Comparison of ENCODE assay signal across 16 cellular contexts in genomic region chr1:62493656-62494055, GRCh38. TPM values are rescaled to one million over a fixed set of nuclear protein-coding genes. Genes with fewer than 3 reads are reported as not detected.
DNase-seq lines count a peak whose midpoint lies in the region; ATAC-seq, FAIRE-seq and TF ChIP-seq lines count a peak whose summit lies in the region.
"Had no signal": no experiment of that assay in that cellular context is flagged by ENCODE, and none has a peak within 500 bp of the region (broad histone marks: within the 10 kb centered on the region; RNA-seq: fewer than 3 reads in every experiment).

No MANE protein-coding gene starts in this region.

- no peak overlapping the region for H3K9ac ChIP-seq in HCT116 (ENCODE audit: low read length)

- H4K20me1 ChIP-seq in HCT116 (ENCODE audit: insufficient read depth): no peaks in the 10 kb centered on the region

- no peaks in the 10 kb centered on the region for H3K9me2 ChIP-seq in HCT116 (ENCODE audit: insufficient read depth)

- intact Hi-C loops in HCT116 (cut with micrococcal nuclease): no loop called here

- TF ChIP-seq CTCF in A549 (IDR thresholded peaks at IDR 0.05) (no peak), HCT116 (IDR thresholded peaks at IDR 0.05 in 2 of 3, conservative IDR thresholded peaks at IDR 0.05 in 1 of 3; ENCODE audit: borderline replicate concordance in 1 of 3, insufficient read depth in 1 of 3, low read depth in 2 of 3, low read length in 2 of 3) (no peak), RWPE1 (conservative IDR thresholded peaks at IDR 0.05; ENCODE audit: low read depth) (no peak), epithelial cell of esophagus (IDR thresholded peaks at IDR 0.05; ENCODE audit: insufficient read depth, low read depth, low read length, missing control alignments) (no peak), BE2C (IDR thresholded peaks at IDR 0.05; ENCODE audit: low read depth, low read length) (no peak)

- H3K27ac ChIP-seq in A549 (no peak overlapping the region), HCT116 (ENCODE audit: low read depth, low read length) (no peak overlapping the region), RWPE1 (no peak overlapping the region)
- H3K27ac ChIP-seq: C4-2B, SJCRH30 had no signal

- peaks cover 7% of the 10 kb centered on the region; the same call in 1 of the 3 replicates for H3K4me1 ChIP-seq in A549
- no peaks in the 10 kb centered on the region for H3K4me1 ChIP-seq in HCT116 (ENCODE audit: control insufficient read depth in 1 of 2, insufficient read depth in 2 of 2, low read length in 2 of 2)
- no peaks in the 10 kb centered on the region for H3K4me1 ChIP-seq in BE2C
- H3K4me1 ChIP-seq: SJCRH30 had no signal

- POLR2A ChIA-PET in A549 (lab: Yijun Ruan, JAX) (no interaction called here), HCT116 (lab: Charles Lee) (no interaction called here), RWPE1 (lab: Yijun Ruan, JAX; ENCODE audit: low non-redundant PET) (interaction anchor here (0.7 kb wide), 1 partner anchor 334 kb away, joined by 3 read pairs; no protein-coding TSS in a partner anchor)

- no TSS peak for BruUV-seq in HCT116 (replicated peaks; lab: Mats Ljungman, UMichigan)

- DNase-seq in A549 (ENCODE audit: low read depth in 1 of 2, low spot score in 1 of 2) (no peak), HCT116 (ENCODE audit: low read depth, low spot score) (no peak), RWPE1 (ENCODE audit: low spot score) (peak; percentile 28), epithelial cell of esophagus (ENCODE audit: low read depth) (peak; percentile 14), NCI-H1105 treated with DMSO at 0.1 percent for 48 hours (lab: John Stamatoyannopoulos, UW) (no peak), BE2C (no peak), T1000 (lab: John Stamatoyannopoulos, UW) (no peak)
- DNase-seq: MM.1S, NCI-H1105, NCI-H187, NCI-H345, NCI-H526 treated with DMSO at 0.1 percent for 48 hours, RPMI8226, SJCRH30 had no signal

- RAD21 ChIA-PET in HCT116 (lab: Charles Lee; ENCODE audit: low non-redundant PET in 1 of 2, low total read pairs in 2 of 2, uncharacterized antibody in 2 of 2, unreplicated experiment in 2 of 2): no interaction called here

- H3K4me3 ChIP-seq in A549 (no peak overlapping the region), HCT116 (replicated peaks in 1 of 2; ENCODE audit: low read depth in 1 of 2, low read length in 2 of 2) (no peak overlapping the region), epithelial cell of esophagus (ENCODE audit: low read length) (no peak overlapping the region), BE2C (ENCODE audit: low read depth, low read length) (no peak overlapping the region)
- H3K4me3 ChIP-seq: SJCRH30 had no signal

- no peak for TF ChIP-seq POLR2A in A549 (IDR thresholded peaks at IDR 0.05; ENCODE audit: low read length)
- no peak for TF ChIP-seq POLR2A in HCT116 (IDR thresholded peaks at IDR 0.05; ENCODE audit: borderline replicate concordance, extremely low read depth, insufficient read depth, insufficient read length)

- H3K79me2 ChIP-seq in HCT116 (ENCODE audit: insufficient read depth, low read length): no peaks in the 10 kb centered on the region

- H3K27me3 ChIP-seq in HCT116 (ENCODE audit: insufficient read depth, low read length) (no peaks in the 10 kb centered on the region), BE2C (no peaks in the 10 kb centered on the region)
- H3K27me3 ChIP-seq: SJCRH30 had no signal

- TF ChIP-seq EP300 in A549 (IDR thresholded peaks at IDR 0.05): no peak

- TF ChIP-seq RAD21 in A549 (conservative IDR thresholded peaks at IDR 0.05 in 1 of 2, IDR thresholded peaks at IDR 0.05 in 1 of 2): no peak
- no peak for TF ChIP-seq RAD21 in HCT116 (IDR thresholded peaks at IDR 0.05; ENCODE audit: low read depth)

- H2AFZ ChIP-seq in HCT116 (ENCODE audit: low read depth, low read length, poor library complexity, severe bottlenecking): no peak overlapping the region

- CTCF ChIA-PET in A549 (lab: Yijun Ruan, JAX): no interaction called here
- CTCF ChIA-PET in HCT116 (lab: Charles Lee): no interaction called here
- CTCF ChIA-PET in RWPE1 (lab: Yijun Ruan, JAX): interaction anchor here (0.5 to 0.6 kb wide), 2 partner anchors 15 to 22 kb away, joined by 3 to 4 read pairs; no protein-coding TSS in a partner anchor

- H3K4me2 ChIP-seq in A549 (no peak overlapping the region), HCT116 (ENCODE audit: low read length) (no peak overlapping the region)

- FAIRE-seq in A549 (lab: Jason Lieb, UNC): no peak

- ATAC-seq in A549 (no peak), HCT116 (no peak), GM18520 (IDR thresholded peaks at IDR 0.05; ENCODE audit: unreplicated experiment) (no peak)

- WGBS in A549 (ENCODE audit: missing lambda C conversion rate): 94% methylated on average over 3 of the region's 3 CpGs

- H3K36me3 ChIP-seq in HCT116 (ENCODE audit: control insufficient read depth in 1 of 2, insufficient read depth in 2 of 2, low read length in 2 of 2): no peaks in the 10 kb centered on the region
- H3K36me3 ChIP-seq in BE2C: no peaks in the 10 kb centered on the region

- H3K9me3 ChIP-seq in A549 (no peaks in the 10 kb centered on the region), HCT116 (ENCODE audit: control insufficient read depth in 1 of 2, insufficient read depth in 1 of 2, low read depth in 1 of 2, low read length in 2 of 2) (no peaks in the 10 kb centered on the region), BE2C (no peaks in the 10 kb centered on the region)
- H3K9me3 ChIP-seq: SJCRH30 had no signal

TF ChIP-seq in A549, 52 proteins besides CTCF, POLR2A, EP300 and RAD21:
- TF ChIP-seq FOSL2 (IDR thresholded peaks at IDR 0.05): no peak
- peak; percentile 22; the same call in 1 of the 2 replicates for TF ChIP-seq FOSL2 (CRISPR knock-in tag; IDR thresholded peaks at IDR 0.05)
- TF ChIP-seq, protein P1, sequence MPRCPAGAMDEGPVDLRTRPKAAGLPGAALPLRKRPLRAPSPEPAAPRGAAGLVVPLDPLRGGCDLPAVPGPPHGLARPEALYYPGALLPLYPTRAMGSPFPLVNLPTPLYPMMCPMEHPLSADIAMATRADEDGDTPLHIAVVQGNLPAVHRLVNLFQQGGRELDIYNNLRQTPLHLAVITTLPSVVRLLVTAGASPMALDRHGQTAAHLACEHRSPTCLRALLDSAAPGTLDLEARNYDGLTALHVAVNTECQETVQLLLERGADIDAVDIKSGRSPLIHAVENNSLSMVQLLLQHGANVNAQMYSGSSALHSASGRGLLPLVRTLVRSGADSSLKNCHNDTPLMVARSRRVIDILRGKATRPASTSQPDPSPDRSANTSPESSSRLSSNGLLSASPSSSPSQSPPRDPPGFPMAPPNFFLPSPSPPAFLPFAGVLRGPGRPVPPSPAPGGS (IDR thresholded peaks at IDR 0.05): no peak

TF ChIP-seq in HCT116, 20 proteins besides CTCF, POLR2A, EP300 and RAD21:
- no peak for TF ChIP-seq CBX3 (IDR thresholded peaks at IDR 0.05; ENCODE audit: low read depth)
- peak; percentile 30; the same call in 1 of the 2 replicates for TF ChIP-seq FOSL1 (IDR thresholded peaks at IDR 0.05; ENCODE audit: low read depth)
TF ChIP-seq in HCT116: peak in this region for 1.

RNA-seq across cellular contexts. Expression of gene USP1, which starts 56.8 kb away (rescaled TPM):
- polyA plus RNA-seq in A549 (2011; rRNA removed) (18.5 and 31.4 TPM in 2 replicates), A549 (2017; fragmentation: RNase III; extraction: RNeasy Plus Mini Kit Qiagen cat#74134 plus additional on column Dnase treatment) (23.5 to 26.4 TPM (median 24.8 TPM) in 3 replicates)
- polyA plus RNA-seq in A549 (2012; cell fraction: cytosol; rRNA removed): 5.7 and 5.8 TPM in 2 replicates
- polyA plus RNA-seq in A549 (2012; cell fraction: nucleus; rRNA removed): 3.8 and 6.0 TPM in 2 replicates
- 5.1 and 6.2 TPM in 2 replicates for polyA minus RNA-seq in A549 (2011; rRNA and poly(A)+ RNA removed)
- total RNA-seq in HCT116 (2021; ENCODE audit: unreplicated experiment): 37.8 TPM
- 8.7 and 13.4 TPM in 2 replicates for polyA plus RNA-seq in HCT116 (2012)
- 15.3 TPM for polyA plus RNA-seq in BE2C (2012; ENCODE audit: insufficient read depth, insufficient read length, low read depth)

Comparison
In these comparisons a context has a peak if more than half of its experiments do, and no peak if none do; other contexts are left out.
1. DNase-seq: peak in RWPE1 (single experiment) and epithelial cell of esophagus (single experiment); none in A549 (0 of 2), HCT116 (single experiment), NCI-H1105 treated with DMSO at 0.1 percent for 48 hours (single experiment), BE2C (single experiment) and T1000 (single experiment).